In genomic region chr22:43270314-43270908, GRCh38 we compare ENCODE assay signal across 11 cellular contexts.
DNase-seq lines count a peak whose midpoint lies in the region; ATAC-seq, FAIRE-seq and TF ChIP-seq lines count a peak whose summit lies in the region.
"Had no signal": no experiment of that assay in that cellular context is flagged by ENCODE, and none has a peak within 500 bp of the region (broad histone marks: within the 10 kb centered on the region; RNA-seq: fewer than 3 reads in every experiment).

No MANE protein-coding gene starts in this region.

- FAIRE-seq in kidney (lab: Jason Lieb, UNC) = no peak

- in situ Hi-C loops in Panc1 (cut with HindIII; ENCODE audit: low pct_unique_long_range_greater_than_20kb, low sequenced_read_pairs) = no loop called here

- no peak overlapping the region for H3K9ac ChIP-seq in kidney (ENCODE audit: low read length in 2 of 2)

- intact Hi-C loops in Panc1 (cut with micrococcal nuclease; ENCODE audit: unreplicated experiment) (loop anchor here (5.0 kb wide), 1 partner anchor 117 kb away; no protein-coding TSS in a partner anchor), kidney (cut with DNase I) (no loop called here)

- TF ChIP-seq CTCF in Panc1 (IDR thresholded peaks at IDR 0.05) = no peak; the same call in 1 of the 2 replicates
- no peak for TF ChIP-seq CTCF in kidney (IDR thresholded peaks at IDR 0.05; ENCODE audit: borderline replicate concordance, extremely low read depth, insufficient read depth)

- peak; percentile 33 for DNase-seq in COLO829 (ENCODE audit: low spot score)
- DNase-seq in Panc1 (ENCODE audit: low read depth, low spot score) = no peak
- peak; percentile 83 for DNase-seq in iPS-NIHi7 (ENCODE audit: extremely low spot score)
- no peak for DNase-seq in NCI-H1092 treated with DMSO at 0.1 percent for 48 hours (lab: John Stamatoyannopoulos, UW)
- DNase-seq in kidney = no peak
- no peak for DNase-seq in Ammon's horn (ENCODE audit: low spot score)
- DNase-seq in NOMO-1 (lab: John Stamatoyannopoulos, UW; ENCODE audit: unreplicated experiment in 2 of 2) = no peak
- DNase-seq: immature natural killer cell; naive thymus-derived CD4-positive, alpha-beta T cell; spleen had no signal

- POLR2A ChIA-PET in Panc1 (lab: Charles Lee) = no interaction called here

- no peaks in the 10 kb centered on the region for H3K4me1 ChIP-seq in Panc1 (ENCODE audit: control insufficient read depth, insufficient read depth, low read length)
- H3K4me1 ChIP-seq in kidney (ENCODE audit: control insufficient read depth in 1 of 2, insufficient read depth in 1 of 2, low read depth in 1 of 2, low read length in 2 of 2) = no peaks in the 10 kb centered on the region

- H3K9me3 ChIP-seq in Panc1 (ENCODE audit: control insufficient read depth, insufficient read depth, low read depth, low read length) = no peaks in the 10 kb centered on the region
- H3K9me3 ChIP-seq in kidney (ENCODE audit: control insufficient read depth in 1 of 2, low read length in 2 of 2) = no peaks in the 10 kb centered on the region
- H3K9me3 ChIP-seq: spleen had no signal

- ATAC-seq in GM18867 (IDR thresholded peaks at IDR 0.05; ENCODE audit: unreplicated experiment) = peak; percentile 55
- ATAC-seq in Panc1 = peak; percentile 64
- ATAC-seq: naive thymus-derived CD4-positive, alpha-beta T cell had no signal

- no peaks in the 10 kb centered on the region for H3K36me3 ChIP-seq in Panc1 (ENCODE audit: control insufficient read depth, insufficient read depth, low read length)
- H3K36me3 ChIP-seq in kidney (ENCODE audit: control insufficient read depth in 1 of 2, insufficient read depth in 2 of 2, low read length in 2 of 2) = no peaks in the 10 kb centered on the region
- H3K36me3 ChIP-seq: spleen had no signal

- no peak overlapping the region for H3K27ac ChIP-seq in Panc1 (ENCODE audit: low read length)
- H3K27ac ChIP-seq in kidney (ENCODE audit: low read depth in 2 of 2, low read length in 2 of 2) = no peak overlapping the region

- no peaks in the 10 kb centered on the region for H3K27me3 ChIP-seq in Panc1 (ENCODE audit: control insufficient read depth, insufficient read depth, low read length)

- CTCF ChIA-PET in Panc1 (lab: Charles Lee) = interaction anchor here (1.1 to 1.3 kb wide), 2 partner anchors 39 to 76 kb away, joined by 4 to 5 read pairs; no protein-coding TSS in a partner anchor

- no TSS peak for BruUV-seq in Panc1 (replicated peaks; lab: Mats Ljungman, UMichigan)

- H3K4me3 ChIP-seq in Panc1 (ENCODE audit: low read depth in 2 of 2, low read length in 2 of 2) = no peak overlapping the region
- H3K4me3 ChIP-seq in kidney (ENCODE audit: low read length in 2 of 2) = no peak overlapping the region
- H3K4me3 ChIP-seq: spleen had no signal

Comparison
In these comparisons a context has a peak if more than half of its experiments do, and no peak if none do; other contexts are left out.
1. DNase-seq: peak in COLO829 (single experiment) and iPS-NIHi7 (single experiment); none in Panc1 (single experiment), NCI-H1092 treated with DMSO at 0.1 percent for 48 hours (single experiment), kidney (single experiment), Ammon's horn (single experiment) and NOMO-1 (0 of 2).